Comparison of ENCODE assay signal across 1 cellular context in the genomic region with DNA sequence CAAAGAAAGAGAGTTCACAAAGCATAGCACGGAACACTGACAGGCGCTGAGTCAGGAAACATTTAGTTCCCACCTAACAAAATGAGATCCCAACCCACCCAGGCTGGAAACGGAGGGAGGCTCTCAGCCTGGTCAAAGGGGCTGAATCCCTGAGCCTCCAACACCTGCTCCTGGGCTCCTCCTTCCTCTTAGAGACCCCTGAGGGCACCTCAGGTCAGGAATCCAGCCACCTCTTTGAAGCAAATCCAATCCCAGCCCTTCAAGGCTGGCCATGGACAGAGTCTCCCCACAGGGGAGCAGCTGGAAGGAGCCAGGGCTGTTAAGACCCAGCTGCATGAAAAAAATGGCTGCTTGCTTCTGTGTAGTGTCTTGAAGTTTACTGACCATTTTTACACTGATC.
TF ChIP-seq lines count a peak whose summit lies in the region.

No MANE protein-coding gene starts in this region.

TF ChIP-seq in H1, 55 proteins besides CTCF, POLR2A, EP300 and RAD21:
- TF ChIP-seq YY1 (IDR thresholded peaks at IDR 0.05; ENCODE audit: low read depth, low read length) = 0 out of 2 replicates have a peak, but pooled peaks have one; percentile 55
- peak; percentile 97 for TF ChIP-seq TCF12 (IDR thresholded peaks at IDR 0.05; ENCODE audit: low read depth, low read length)
- TF ChIP-seq CREB1 (IDR thresholded peaks at IDR 0.05) = no peak
- TF ChIP-seq TAF1 (IDR thresholded peaks at IDR 0.05; ENCODE audit: low read depth, low read length) = no peak
- TF ChIP-seq NANOG (IDR thresholded peaks at IDR 0.05; ENCODE audit: insufficient read depth, low read depth, low read length, poor library complexity, severe bottlenecking) = no peak
- TF ChIP-seq RXRA (IDR thresholded peaks at IDR 0.05; ENCODE audit: insufficient read depth, low read depth, low read length) = peak; percentile 70; the same call in 1 of the 2 replicates
